8 cellular contexts compared by ENCODE assay signal in genomic region chr6:142207265-142207877, GRCh38.
DNase-seq lines count a peak whose midpoint lies in the region; ATAC-seq and TF ChIP-seq lines count a peak whose summit lies in the region.

No MANE protein-coding gene starts in this region.

- intact Hi-C loops in dorsolateral prefrontal cortex (cut with DNase I), result loop anchor here (5.0 to 10.0 kb wide), 2 partner anchors 53 to 60 kb away; partner anchors contain the start of genes NMBR (in 1 of the 2) and VTA1 (in 1 of the 2)

- no peaks in the 10 kb centered on the region for H3K4me1 ChIP-seq in CD8-positive, alpha-beta memory T cell (ENCODE audit: insufficient read depth, low read length)
- H3K4me1 ChIP-seq in mesenchymal stem cell (ENCODE audit: control insufficient read depth, insufficient read depth, low read depth, low read length), result no peaks in the 10 kb centered on the region

- H2BK5ac ChIP-seq in mesenchymal stem cell (ENCODE audit: low read depth, low read length, poor library complexity, severe bottlenecking), result no peak overlapping the region

- H3K36me3 Mint-ChIP-seq in CD8-positive, alpha-beta memory T cell, result peaks cover 28 to 76% (median 37%) of the 10 kb centered on the region in 3 donors
- peaks cover 42% of the 10 kb centered on the region for H3K36me3 Mint-ChIP-seq in WTC11
- peaks cover 57% of the 10 kb centered on the region for H3K36me3 Mint-ChIP-seq in type B pancreatic cell

- no peak overlapping the region for H3K14ac ChIP-seq in mesenchymal stem cell (ENCODE audit: low read length in 2 of 2)

- H2BK120ac ChIP-seq in mesenchymal stem cell (ENCODE audit: low read depth, low read length), result no peak overlapping the region

- CTCF ChIA-PET in CD8-positive, alpha-beta memory T cell (lab: Charles Lee), result interaction anchor here (0.7 to 2.2 kb wide), 8 partner anchors 8 to 1220 kb away, joined by 3 to 11 read pairs (median 4); partner anchors contain the start of genes NMBR and VTA1
- CTCF ChIA-PET in WTC11 (lab: Charles Lee), result interaction anchor here (0.6 to 2.2 kb wide), 25 partner anchors 8 to 264 kb away, joined by 3 to 16 read pairs (median 4); partner anchors contain the start of genes NMBR and VTA1

- H3K9me3 Mint-ChIP-seq in CD8-positive, alpha-beta memory T cell, result peaks cover 0 to 5% (median 2%) of the 10 kb centered on the region in 5 donors
- peaks cover 15% of the 10 kb centered on the region for H3K9me3 Mint-ChIP-seq in WTC11
- peaks cover 4% of the 10 kb centered on the region for H3K9me3 Mint-ChIP-seq in type B pancreatic cell

- H3K4me3 ChIP-seq in CD8-positive, alpha-beta memory T cell (ENCODE audit: low read length), result no peak overlapping the region
- no peak overlapping the region for H3K4me3 ChIP-seq in dorsolateral prefrontal cortex
- H3K4me3 ChIP-seq in mesenchymal stem cell (ENCODE audit: insufficient read depth in 1 of 2, low read depth in 1 of 2, low read length in 2 of 2), result no peak overlapping the region

- peaks cover 14% of the 10 kb centered on the region for H3K36me3 ChIP-seq in CD8-positive, alpha-beta memory T cell (ENCODE audit: insufficient read depth, low read length)
- H3K36me3 ChIP-seq in mesenchymal stem cell (ENCODE audit: control insufficient read depth in 1 of 2, insufficient read depth in 2 of 2, low read depth in 1 of 2, low read length in 2 of 2), result peaks cover 4 to 54% of the 10 kb centered on the region in 2 experiments

- DNase-seq in CD8-positive, alpha-beta memory T cell, result peak; percentile 6 to 60 (median 23)
- DNase-seq in M059J (ENCODE audit: low read depth), result peak; percentile 44
- peak; percentile 59 for DNase-seq in WTC11 (ENCODE audit: low spot score)
- DNase-seq in dorsolateral prefrontal cortex, result peak in 1 of 10 donors; percentile 40
- DNase-seq in mesenchymal stem cell, result peak; percentile 68
- no peak for DNase-seq in type B pancreatic cell (ENCODE audit: extremely low spot score, unreplicated experiment)

- WGBS in mesenchymal stem cell, result 79% methylated on average over 1 of the region's 4 CpGs

- H3K4me1 Mint-ChIP-seq in CD8-positive, alpha-beta memory T cell, result peaks cover 0 to 4% (median 3%) of the 10 kb centered on the region in 3 donors
- H3K4me1 Mint-ChIP-seq in WTC11 (no peaks in the 10 kb centered on the region), type B pancreatic cell (ENCODE audit: unreplicated experiment) (no peaks in the 10 kb centered on the region)

- H2AK5ac ChIP-seq in mesenchymal stem cell (ENCODE audit: low read length, severe bottlenecking), result no peak overlapping the region

- no peak overlapping the region for H2BK12ac ChIP-seq in mesenchymal stem cell (ENCODE audit: low read length in 2 of 2)

- H3K4me3 Mint-ChIP-seq in CD8-positive, alpha-beta memory T cell, result no peak overlapping the region
- H3K4me3 Mint-ChIP-seq in WTC11 (no peak overlapping the region), type B pancreatic cell (no peak overlapping the region)

- H4K8ac ChIP-seq in mesenchymal stem cell (ENCODE audit: low read length), result no peak overlapping the region

- H2BK15ac ChIP-seq in mesenchymal stem cell (ENCODE audit: low read depth, poor library complexity, severe bottlenecking), result no peak overlapping the region

- H3K27me3 ChIP-seq in CD8-positive, alpha-beta memory T cell (ENCODE audit: insufficient read depth, low read length, poor library complexity, severe bottlenecking), result no peaks in the 10 kb centered on the region
- no peaks in the 10 kb centered on the region for H3K27me3 ChIP-seq in dorsolateral prefrontal cortex
- no peaks in the 10 kb centered on the region for H3K27me3 ChIP-seq in mesenchymal stem cell (ENCODE audit: control insufficient read depth in 1 of 2, insufficient read depth in 1 of 2, low read length in 2 of 2)

- H3K4ac ChIP-seq in mesenchymal stem cell (ENCODE audit: low read depth in 1 of 2, low read length in 2 of 2), result no peak overlapping the region

- H3K27ac Mint-ChIP-seq in CD8-positive, alpha-beta memory T cell, result peak overlapping the region in 3 of 8 donors; percentile 19 to 57 (median 47)
- 0 out of 2 replicates have a peak overlapping the region, but pooled peaks have one; percentile 64 for H3K27ac Mint-ChIP-seq in WTC11
- no peak overlapping the region for H3K27ac Mint-ChIP-seq in type B pancreatic cell

- H3K9ac ChIP-seq in mesenchymal stem cell (ENCODE audit: low read length), result no peak overlapping the region

- peak; percentile 85 for TF ChIP-seq CTCF in WTC11 (IDR thresholded peaks at IDR 0.05)
- TF ChIP-seq CTCF in dorsolateral prefrontal cortex (IDR thresholded peaks at IDR 0.05 in 54 of 56, conservative IDR thresholded peaks at IDR 0.05 in 2 of 56; ENCODE audit: low read depth in 1 of 56, partially characterized antibody in 56 of 56), result peak in 54 of 56 donors; percentile 22 to 71 (median 53)
- peak; percentile 80 for TF ChIP-seq CTCF in type B pancreatic cell (conservative IDR thresholded peaks at IDR 0.05)

- H3K27me3 Mint-ChIP-seq in CD8-positive, alpha-beta memory T cell, result no peaks in the 10 kb centered on the region
- H3K27me3 Mint-ChIP-seq in WTC11 (ENCODE audit: low read depth), result no peaks in the 10 kb centered on the region
- H3K27me3 Mint-ChIP-seq in type B pancreatic cell, result no peaks in the 10 kb centered on the region

- no peak overlapping the region for H2AFZ ChIP-seq in mesenchymal stem cell (ENCODE audit: low read depth, low read length)

- H3K79me1 ChIP-seq in mesenchymal stem cell (replicated peaks; ENCODE audit: low read length, poor library complexity, severe bottlenecking), result peaks cover 9% of the 10 kb centered on the region

- H3K27ac ChIP-seq in CD8-positive, alpha-beta memory T cell (ENCODE audit: low read depth, low read length), result no peak overlapping the region
- H3K27ac ChIP-seq in dorsolateral prefrontal cortex, result no peak overlapping the region
- H3K27ac ChIP-seq in mesenchymal stem cell (ENCODE audit: low read length, poor library complexity, severe bottlenecking), result no peak overlapping the region

- H3K18ac ChIP-seq in mesenchymal stem cell (ENCODE audit: low read depth in 1 of 2, low read length in 2 of 2), result no peak overlapping the region

- POLR2A ChIA-PET in CD8-positive, alpha-beta memory T cell (lab: Charles Lee), result no interaction called here
- POLR2A ChIA-PET in WTC11 (lab: Charles Lee), result no interaction called here

- H3K23ac ChIP-seq in mesenchymal stem cell (ENCODE audit: low read length in 2 of 2), result no peak overlapping the region

- no peak overlapping the region for H4K91ac ChIP-seq in mesenchymal stem cell (ENCODE audit: low read length)

- no peaks in the 10 kb centered on the region for H3K9me3 ChIP-seq in CD8-positive, alpha-beta memory T cell (ENCODE audit: low read length)
- no peaks in the 10 kb centered on the region for H3K9me3 ChIP-seq in mesenchymal stem cell (ENCODE audit: control insufficient read depth, low read length)

- ATAC-seq in GM19463 (IDR thresholded peaks at IDR 0.05; ENCODE audit: unreplicated experiment) (peak; percentile 70), WTC11 (peak; percentile 99), GM21786 (IDR thresholded peaks at IDR 0.05; ENCODE audit: unreplicated experiment) (no peak)

- H3K4me2 ChIP-seq in mesenchymal stem cell (ENCODE audit: low read length, poor library complexity, severe bottlenecking), result no peak overlapping the region

TF ChIP-seq in WTC11, 78 proteins besides CTCF, POLR2A, EP300 and RAD21:
- TF ChIP-seq, protein P1, sequence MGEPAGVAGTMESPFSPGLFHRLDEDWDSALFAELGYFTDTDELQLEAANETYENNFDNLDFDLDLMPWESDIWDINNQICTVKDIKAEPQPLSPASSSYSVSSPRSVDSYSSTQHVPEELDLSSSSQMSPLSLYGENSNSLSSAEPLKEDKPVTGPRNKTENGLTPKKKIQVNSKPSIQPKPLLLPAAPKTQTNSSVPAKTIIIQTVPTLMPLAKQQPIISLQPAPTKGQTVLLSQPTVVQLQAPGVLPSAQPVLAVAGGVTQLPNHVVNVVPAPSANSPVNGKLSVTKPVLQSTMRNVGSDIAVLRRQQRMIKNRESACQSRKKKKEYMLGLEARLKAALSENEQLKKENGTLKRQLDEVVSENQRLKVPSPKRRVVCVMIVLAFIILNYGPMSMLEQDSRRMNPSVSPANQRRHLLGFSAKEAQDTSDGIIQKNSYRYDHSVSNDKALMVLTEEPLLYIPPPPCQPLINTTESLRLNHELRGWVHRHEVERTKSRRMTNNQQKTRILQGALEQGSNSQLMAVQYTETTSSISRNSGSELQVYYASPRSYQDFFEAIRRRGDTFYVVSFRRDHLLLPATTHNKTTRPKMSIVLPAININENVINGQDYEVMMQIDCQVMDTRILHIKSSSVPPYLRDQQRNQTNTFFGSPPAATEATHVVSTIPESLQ (CRISPR knock-in tag; IDR thresholded peaks at IDR 0.05), result no peak
- TF ChIP-seq TCF7 (CRISPR knock-in tag; IDR thresholded peaks at IDR 0.05; ENCODE audit: low read depth) (no peak), ZNF317 (CRISPR knock-in tag; IDR thresholded peaks at IDR 0.05; ENCODE audit: borderline replicate concordance, low read depth) (no peak), EMX1 (CRISPR knock-in tag; IDR thresholded peaks at IDR 0.05) (no peak), GABPB1 (CRISPR knock-in tag; IDR thresholded peaks at IDR 0.05) (0 out of 2 replicates have a peak, but pooled peaks have one; percentile 15), ZNF512 (CRISPR knock-in tag; IDR thresholded peaks at IDR 0.05; ENCODE audit: borderline replicate concordance) (no peak), JUN (CRISPR knock-in tag; IDR thresholded peaks at IDR 0.05) (no peak), CREB1 (CRISPR knock-in tag; IDR thresholded peaks at IDR 0.05) (no peak)
